Comparison of ENCODE assay signal across 8 cellular contexts in genomic region chr17:28612936-28613872, GRCh38. TPM values are rescaled to one million over a fixed set of nuclear protein-coding genes. Genes with fewer than 3 reads are reported as not detected.
A peak's percentile ranks its signal among the peaks of the same experiment; 100 is the strongest.
DNase-seq lines count a peak whose midpoint lies in the region; ATAC-seq and FAIRE-seq lines count a peak whose summit lies in the region.

No MANE protein-coding gene starts in this region.

- CTCF ChIA-PET in T-cell (lab: Charles Lee) = interaction anchor here (0.5 to 1.9 kb wide), 8 partner anchors 14 to 170 kb away, joined by 3 to 5 read pairs (median 4); partner anchors contain the start of genes ALDOC (in 1 of the 2) and PIGS (in 1 of the 2)

- peak overlapping the region in 1 of 2 donors; percentile 52 for H3K27ac Mint-ChIP-seq in T-cell

- POLR2A ChIA-PET in T-cell (lab: Charles Lee) = interaction anchor here in 1 of 2 donors (0.6 kb wide), 1 partner anchor 535 kb away, joined by 10 read pairs; no protein-coding TSS in a partner anchor

- DNase-seq in AG20443 (ENCODE audit: low spot score) = peak; percentile 60
- DNase-seq in GM19239 (ENCODE audit: insufficient read length, low spot score) = peak; percentile 28
- DNase-seq in T-cell = peak in 23 of 34 experiments; percentile 3 to 45 (median 25)
- DNase-seq in cerebellar cortex (ENCODE audit: low spot score) = peak; percentile 65
- no peak for DNase-seq in left lobe of liver (ENCODE audit: low spot score)
- DNase-seq in stromal cell of bone marrow (ENCODE audit: low read depth) = peak; percentile 2
- DNase-seq in occipital lobe (lab: John Stamatoyannopoulos, UW) = no peak
- no peak for DNase-seq in NCI-H774 (lab: John Stamatoyannopoulos, UW)

- H3K27me3 Mint-ChIP-seq in T-cell = no peaks in the 10 kb centered on the region

- FAIRE-seq in GM19239 (lab: Jason Lieb, UNC) = peak; percentile 45

- H3K4me1 Mint-ChIP-seq in T-cell = peaks cover 4 to 9% (median 8%) of the 10 kb centered on the region in 3 donors

- H3K9me3 Mint-ChIP-seq in T-cell = no peaks in the 10 kb centered on the region

- peak; percentile 48 to 69 (median 60) for ATAC-seq in T-cell (replicated peaks in 1 of 4)
- ATAC-seq in left lobe of liver = peak; percentile 67

- H3K4me3 Mint-ChIP-seq in T-cell = no peak overlapping the region

- H3K36me3 Mint-ChIP-seq in T-cell = peaks cover 33% of the 10 kb centered on the region

RNA-seq across cellular contexts. Expression of gene RSKR, which starts 0.8 kb away (rescaled TPM):
- total RNA-seq in T-cell = 10 to 100 TPM; 14.2 to 26.1 (median 21.9) TPM
- total RNA-seq in left lobe of liver = 4.0 TPM
- 16.5 TPM for total RNA-seq in occipital lobe

RNA-seq across cellular contexts. Expression of gene SPAG5, which starts 14.4 kb away (rescaled TPM):
- total RNA-seq in T-cell (10 to 100 TPM in 3 of 5 donors, 1 to 10 TPM in 2; 7.7 to 26.5 (median 10.3) TPM), left lobe of liver (8.8 TPM), occipital lobe (4.7 TPM)

RNA-seq across cellular contexts. Expression of gene BLTP2, which starts 31.8 kb away (rescaled TPM):
- total RNA-seq in T-cell (100 to 1,000 TPM; 129 to 156 (median 138) TPM), left lobe of liver (56.9 TPM), occipital lobe (83.8 TPM)

RNA-seq across cellular contexts. Expression of gene ALDOC, which starts 36.5 kb away (rescaled TPM):
- total RNA-seq in T-cell (10 to 100 TPM; 27.0 to 31.0 (median 28.4) TPM), left lobe of liver (46.8 TPM), occipital lobe (78.1 TPM)

RNA-seq across cellular contexts. Expression of gene PIGS, which starts 41.9 kb away (rescaled TPM):
- 10 to 100 TPM; 54.9 to 63.0 (median 60.9) TPM for total RNA-seq in T-cell
- total RNA-seq in left lobe of liver = 10.1 TPM
- 12.8 TPM for total RNA-seq in occipital lobe

Comparison
In these comparisons a context has a peak if more than half of its experiments do, and no peak if none do; other contexts are left out.
1. DNase-seq: peak in AG20443 (single experiment), GM19239 (single experiment), T-cell (23 of 34), cerebellar cortex (single experiment) and stromal cell of bone marrow (single experiment); none in left lobe of liver (single experiment), occipital lobe (single experiment) and NCI-H774 (single experiment).